1 cellular context compared by ENCODE assay signal in genomic region chr3:197165890-197166289, GRCh38.
TF ChIP-seq lines count a peak whose summit lies in the region.

No MANE protein-coding gene starts in this region.

TF ChIP-seq in SK-N-SH, 30 proteins besides CTCF, POLR2A, EP300 and RAD21 (continued from another document):
- TF ChIP-seq CHD2 (IDR thresholded peaks at IDR 0.05; ENCODE audit: low read length, partially characterized antibody) = peak; percentile 44
- no peak for TF ChIP-seq EZH2phosphoT487 (IDR thresholded peaks at IDR 0.05; ENCODE audit: borderline replicate concordance, low read depth)
- peak; percentile 52; the same call in 1 of the 2 replicates for TF ChIP-seq FOXJ3 (CRISPR knock-in tag; IDR thresholded peaks at IDR 0.05)
- TF ChIP-seq SMC3 (IDR thresholded peaks at IDR 0.05; ENCODE audit: low read depth, low read length) = no peak; the same call in 1 of the 2 replicates
- peak; percentile 91 for TF ChIP-seq MXI1 (IDR thresholded peaks at IDR 0.05; ENCODE audit: low read depth, low read length)
